9 cellular contexts compared by ENCODE assay signal in genomic region chr15:41881925-41882688, GRCh38. TPM values are rescaled to one million over a fixed set of nuclear protein-coding genes. Genes with fewer than 3 reads are reported as not detected.
DNase-seq lines count a peak whose midpoint lies in the region; TF ChIP-seq lines count a peak whose summit lies in the region.
"Had no signal": no experiment of that assay in that cellular context is flagged by ENCODE, and none has a peak within 500 bp of the region (broad histone marks: within the 10 kb centered on the region; RNA-seq: fewer than 3 reads in every experiment).

No MANE protein-coding gene starts in this region.

- no peak overlapping the region for H3K27ac ChIP-seq in hepatocyte

- 8% methylated on average over 57 of the region's 81 CpGs for WGBS in hepatocyte (ENCODE audit: low lambda C conversion rate, missing lambda C conversion rate)

- peak overlapping the region; percentile 40 for H3K4me3 Mint-ChIP-seq in progenitor cell of endocrine pancreas (ENCODE audit: low read depth)

- H4K20me1 ChIP-seq in hepatocyte (ENCODE audit: insufficient read depth, poor library complexity, severe bottlenecking), result no peaks in the 10 kb centered on the region

- peaks cover 4% of the 10 kb centered on the region for H3K4me1 Mint-ChIP-seq in progenitor cell of endocrine pancreas (ENCODE audit: low read depth)

- H3K79me2 ChIP-seq in hepatocyte, result no peaks in the 10 kb centered on the region

- H3K36me3 ChIP-seq in hepatocyte (replicated peaks; ENCODE audit: insufficient read depth, low read depth), result no peaks in the 10 kb centered on the region

- no peak overlapping the region for H3K4me3 ChIP-seq in hepatocyte

- H3K36me3 Mint-ChIP-seq in progenitor cell of endocrine pancreas (ENCODE audit: insufficient read depth), result no peaks in the 10 kb centered on the region

- H3K9me2 ChIP-seq in hepatocyte (replicated peaks; ENCODE audit: insufficient read depth), result no peaks in the 10 kb centered on the region

- DNase-seq in GM03348 (ENCODE audit: low spot score) (peak; percentile 45), amniotic epithelial cell (ENCODE audit: low read depth) (peak; percentile 26), hepatocyte (ENCODE audit: low spot score) (peak; percentile 23), progenitor cell of endocrine pancreas (ENCODE audit: low spot score, unreplicated experiment) (no peak), H4 (ENCODE audit: low spot score) (no peak), inferior parietal cortex (ENCODE audit: extremely low spot score) (no peak), GM10266 (ENCODE audit: extremely low spot score) (no peak)
- DNase-seq in activated effector memory CD4-positive, alpha-beta T cell treated with Interleukin-2 at 50 U/mL for 16 hours, result no peak
- DNase-seq: DMS153 had no signal

- H3K27me3 ChIP-seq in hepatocyte, result no peaks in the 10 kb centered on the region

- peak overlapping the region; percentile 88 for H3K4me2 ChIP-seq in hepatocyte

- no peak for TF ChIP-seq CTCF in hepatocyte (IDR thresholded peaks at IDR 0.05; ENCODE audit: poor library complexity)
- peak; percentile 10 for TF ChIP-seq CTCF in progenitor cell of endocrine pancreas (IDR thresholded peaks at IDR 0.05; ENCODE audit: unreplicated experiment)
- TF ChIP-seq CTCF in GM10266 (IDR thresholded peaks at IDR 0.05; ENCODE audit: control insufficient read depth, insufficient read depth, low read depth, missing control alignments), result no peak

- H3K27me3 Mint-ChIP-seq in progenitor cell of endocrine pancreas, result peaks cover 41% of the 10 kb centered on the region

- no peak overlapping the region for H3K27ac Mint-ChIP-seq in progenitor cell of endocrine pancreas

- no peaks in the 10 kb centered on the region for H3K9me3 Mint-ChIP-seq in progenitor cell of endocrine pancreas (ENCODE audit: low read depth)

- peaks cover 13% of the 10 kb centered on the region for H3K4me1 ChIP-seq in hepatocyte (ENCODE audit: insufficient read depth)

- H2AFZ ChIP-seq in hepatocyte, result peak overlapping the region; percentile 45

- H3K9me3 ChIP-seq in hepatocyte (ENCODE audit: low read depth), result no peaks in the 10 kb centered on the region

RNA-seq across cellular contexts. Expression of gene SPTBN5, which starts 11.7 kb away (rescaled TPM):
- 1.7 and 2.0 TPM in 2 replicates for total RNA-seq in hepatocyte
- 1.9 and 2.6 TPM in 2 replicates for polyA plus RNA-seq in hepatocyte
- 6.6 and 7.9 TPM in 2 replicates for total RNA-seq in progenitor cell of endocrine pancreas
- total RNA-seq in H4 (2014; rRNA removed; shearing (Covaris generic)), result not detected in 2 replicates

RNA-seq across cellular contexts. Expression of gene PLA2G4B, which starts 43.5 kb away (rescaled TPM):
- 2.3 and 2.7 TPM in 2 replicates for total RNA-seq in hepatocyte
- polyA plus RNA-seq in hepatocyte, result 19.2 and 19.6 TPM in 2 replicates
- total RNA-seq in progenitor cell of endocrine pancreas, result 13.1 and 13.8 TPM in 2 replicates
- 0.62 TPM in 1 of 2 replicates, not detected in the other for total RNA-seq in H4 (2014; rRNA removed; shearing (Covaris generic))

RNA-seq across cellular contexts. Expression of gene JMJD7, which starts 54.2 kb away (rescaled TPM):
- total RNA-seq in hepatocyte (14.1 and 14.4 TPM in 2 replicates), progenitor cell of endocrine pancreas (18.0 and 26.2 TPM in 2 replicates)
- polyA plus RNA-seq in hepatocyte, result 9.2 and 9.9 TPM in 2 replicates
- total RNA-seq in H4 (2014; rRNA removed; shearing (Covaris generic)), result 9.2 and 9.4 TPM in 2 replicates

Comparison
In these comparisons a context has a peak if more than half of its experiments do, and no peak if none do; other contexts are left out.
1. DNase-seq: peak in GM03348 (single experiment), amniotic epithelial cell (single experiment) and hepatocyte (single experiment); none in progenitor cell of endocrine pancreas (single experiment), activated effector memory CD4-positive, alpha-beta T cell treated with Interleukin-2 at 50 U/mL for 16 hours (single experiment), H4 (single experiment), inferior parietal cortex (single experiment) and GM10266 (single experiment).